Comparison of ENCODE assay signal across 9 cellular contexts in the genomic region with DNA sequence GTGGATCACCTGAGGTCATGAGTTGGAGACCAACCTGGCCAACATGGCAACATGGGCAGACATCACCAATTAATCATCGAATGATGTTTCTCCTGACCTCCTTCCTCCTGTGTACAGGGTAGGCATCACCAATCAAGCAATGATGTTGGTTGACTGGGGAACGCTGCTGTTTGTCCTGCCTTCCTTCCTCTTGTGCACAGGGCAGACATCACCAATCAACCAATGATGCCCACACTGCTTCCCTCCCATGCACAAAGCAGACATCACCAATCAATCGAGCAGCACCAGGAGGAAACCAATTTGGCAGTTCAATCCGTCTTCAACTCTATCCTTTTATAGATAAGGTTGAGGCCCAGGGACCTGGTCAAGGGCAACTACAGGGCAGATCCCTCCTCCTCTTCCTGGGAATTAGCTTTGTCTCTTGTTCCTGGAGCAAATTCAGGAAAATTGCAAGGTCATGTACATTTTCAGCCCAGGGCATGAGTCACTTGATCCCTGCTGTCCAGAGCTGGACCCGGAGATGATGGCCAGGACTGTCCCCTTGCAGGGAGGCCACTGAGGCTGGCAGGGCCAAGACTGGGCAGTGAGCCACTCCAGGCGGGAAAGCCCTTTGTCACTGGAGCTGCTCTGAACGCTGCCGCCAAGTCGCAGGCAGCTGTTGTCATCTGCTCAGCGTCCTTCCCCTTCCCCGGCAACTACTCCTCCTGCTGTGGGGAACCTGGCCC. TPM values are rescaled to one million over a fixed set of nuclear protein-coding genes. Genes with fewer than 3 reads are reported as not detected.
A peak's percentile ranks its signal among the peaks of the same experiment; 100 is the strongest.
DNase-seq lines count a peak whose midpoint lies in the region; ATAC-seq and TF ChIP-seq lines count a peak whose summit lies in the region.
"Had no signal": no experiment of that assay in that cellular context is flagged by ENCODE, and none has a peak within 500 bp of the region (broad histone marks: within the 10 kb centered on the region; RNA-seq: fewer than 3 reads in every experiment).

No MANE protein-coding gene starts in this region.

- no peak for ATAC-seq in HG03442 (IDR thresholded peaks at IDR 0.05; ENCODE audit: unreplicated experiment)
- no peak for ATAC-seq in HG03520 (IDR thresholded peaks at IDR 0.05; ENCODE audit: unreplicated experiment)

- H3K27me3 ChIP-seq in adrenal gland, result no peaks in the 10 kb centered on the region

- DNase-seq in Caki2 (ENCODE audit: low read depth) (peak; percentile 33), Kasumi-1 (lab: John Stamatoyannopoulos, UW) (peak; percentile 15 to 27), adrenal gland (peak; percentile 92 to 98 (median 97)), myocyte (ENCODE audit: low read depth) (peak; percentile 55), ACHN (no peak)
- no peak for DNase-seq in activated CD4-positive, CD25-positive, alpha-beta regulatory T cell (lab: John Stamatoyannopoulos, UW)
- DNase-seq: NCI-H1436 had no signal

- no peaks in the 10 kb centered on the region for H3K36me3 ChIP-seq in adrenal gland (replicated peaks in 1 of 2)

- H3K9me3 ChIP-seq in adrenal gland (replicated peaks in 1 of 3), result no peaks in the 10 kb centered on the region

- WGBS in adrenal gland, 4 donors, result 29 to 58% (median 40%) methylated on average over 4 to 11 of the region's 11 CpGs

- peaks cover 17 to 28% of the 10 kb centered on the region in 2 donors for H3K4me1 ChIP-seq in adrenal gland (replicated peaks in 1 of 2)

- H3K4me3 ChIP-seq in adrenal gland, result no peak overlapping the region

- TF ChIP-seq CTCF in adrenal gland (IDR thresholded peaks at IDR 0.05), result no peak

- intact Hi-C loops in adrenal gland (cut with DNase I), result no loop called here

- peak in 1 of 2 donors; percentile 65 for TF ChIP-seq POLR2A in adrenal gland (IDR thresholded peaks at IDR 0.05)

- H3K27ac ChIP-seq in adrenal gland, result peak overlapping the region; percentile 80 to 96 (median 90)

- in situ Hi-C loops in Caki2 (cut with HindIII; ENCODE audit: low pct_unique_long_range_greater_than_20kb, low sequenced_read_pairs) (no loop called here), ACHN (cut with HindIII; ENCODE audit: low pct_ligation_motif_present, low pct_unique_long_range_greater_than_20kb, low sequenced_read_pairs) (no loop called here)

RNA-seq across cellular contexts. Expression of a gene that starts 5.3 kb away (rescaled TPM):
- total RNA-seq in Caki2 (2014; rRNA removed; shearing (Covaris generic); ENCODE audit: low replicate concordance), result 32.9 and 42.3 TPM in 2 replicates
- total RNA-seq in adrenal gland (10 to 100 TPM; 50.7 to 83.4 (median 73.6) TPM), myocyte (70.6 and 75.2 TPM in 2 replicates)
- 100 to 1,000 TPM in 2 of 3 donors, 10 to 100 TPM in 1; 30.0 to 120 (median 100) TPM for polyA plus RNA-seq in adrenal gland
- 70.2 TPM for polyA plus RNA-seq in myocyte (2012)

RNA-seq across cellular contexts. Expression of a gene that starts 30.4 kb away (rescaled TPM):
- 4.2 and 4.7 TPM in 2 replicates for total RNA-seq in Caki2 (2014; rRNA removed; shearing (Covaris generic); ENCODE audit: low replicate concordance)
- total RNA-seq in adrenal gland (10 to 100 TPM in 3 of 8 donors, 1 to 10 TPM in 5; 4.7 to 29.6 (median 9.2) TPM), myocyte (4.7 and 5.0 TPM in 2 replicates)
- 1 to 10 TPM in 2 of 3 donors, not detected in 1; 8.1 to 8.3 TPM for polyA plus RNA-seq in adrenal gland
- 3.4 TPM for polyA plus RNA-seq in myocyte (2012)

RNA-seq across cellular contexts. Expression of a gene that starts 30.4 kb away (rescaled TPM):
- 14.1 and 28.0 TPM in 2 replicates for total RNA-seq in Caki2 (2014; rRNA removed; shearing (Covaris generic); ENCODE audit: low replicate concordance)
- 100 to 1,000 TPM in 3 of 8 donors, 10 to 100 TPM in 5; 47.8 to 192 (median 84.8) TPM for total RNA-seq in adrenal gland
- polyA plus RNA-seq in adrenal gland, result 10 to 100 TPM; 13.5 to 43.8 (median 22.7) TPM
- 73.0 and 97.7 TPM in 2 replicates for total RNA-seq in myocyte
- 51.3 TPM for polyA plus RNA-seq in myocyte (2012)

RNA-seq across cellular contexts. Expression of a gene that starts 50.4 kb away (rescaled TPM):
- total RNA-seq in Caki2 (2014; rRNA removed; shearing (Covaris generic); ENCODE audit: low replicate concordance), result 51.1 and 58.3 TPM in 2 replicates
- total RNA-seq in adrenal gland (100 to 1,000 TPM in 4 of 8 donors, 10 to 100 TPM in 4; 60.1 to 145 (median 99.4) TPM), myocyte (106 and 111 TPM in 2 replicates)
- polyA plus RNA-seq in adrenal gland, result 100 to 1,000 TPM in 2 of 3 donors, 1 to 10 TPM in 1; 2.5 to 235 (median 195) TPM
- polyA plus RNA-seq in myocyte (2012), result 59.7 TPM

Comparison
In these comparisons a context has a peak if more than half of its experiments do, and no peak if none do; other contexts are left out.
1. DNase-seq: peak in Caki2 (single experiment), Kasumi-1 (2 of 2), adrenal gland (7 of 7) and myocyte (single experiment); none in ACHN (single experiment) and activated CD4-positive, CD25-positive, alpha-beta regulatory T cell (0 of 4).